Comparison of ENCODE assay signal across 9 cellular contexts in the genomic region with DNA sequence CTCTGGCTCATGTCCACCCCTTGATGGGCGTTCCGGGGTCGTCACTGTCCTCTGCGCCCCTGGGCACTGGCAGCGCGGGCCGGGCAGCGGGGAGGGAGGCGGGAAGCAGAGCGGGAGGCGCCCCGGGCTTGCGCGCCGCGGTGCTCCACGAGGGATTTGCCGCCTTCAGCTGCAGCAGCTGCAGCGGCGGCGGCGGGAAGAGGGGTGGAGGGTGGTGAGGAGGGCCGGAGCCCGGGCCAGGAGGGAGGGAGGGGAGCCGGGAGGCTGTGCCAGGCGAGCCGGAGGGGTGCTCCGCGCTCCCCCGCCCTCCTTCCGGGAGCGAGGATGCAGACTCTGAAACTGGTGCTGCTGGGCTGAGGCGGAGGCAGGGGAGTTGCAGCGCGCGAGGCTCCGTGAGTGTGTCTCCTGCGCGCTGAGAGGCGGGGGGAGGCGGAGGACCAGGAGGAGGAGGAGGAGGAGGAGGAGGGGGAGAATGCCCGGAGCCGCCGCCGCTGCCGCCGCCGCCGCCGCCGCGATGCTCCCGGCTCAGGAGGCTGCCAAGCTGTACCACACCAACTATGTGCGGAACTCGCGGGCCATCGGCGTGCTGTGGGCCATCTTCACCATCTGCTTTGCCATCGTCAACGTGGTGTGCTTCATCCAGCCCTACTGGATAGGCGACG. TPM values are rescaled to one million over a fixed set of nuclear protein-coding genes. Genes with fewer than 3 reads are reported as not detected.
DNase-seq lines count a peak whose midpoint lies in the region; TF ChIP-seq lines count a peak whose summit lies in the region.
"Had no signal": no experiment of that assay in that cellular context is flagged by ENCODE, and none has a peak within 500 bp of the region (broad histone marks: within the 10 kb centered on the region; RNA-seq: fewer than 3 reads in every experiment).

A gene (plus strand): TSS at position 296 of the 662 bp plus-strand sequence.

- H3K27me3 ChIP-seq in esophagus muscularis mucosa (peaks cover 0 to 66% (median 20%) of the 10 kb centered on the region in 4 donors), prostate gland (replicated peaks; ENCODE audit: insufficient read depth) (peaks cover 8% of the 10 kb centered on the region)

- H3K9me3 ChIP-seq in esophagus muscularis mucosa (no peaks in the 10 kb centered on the region), prostate gland (no peaks in the 10 kb centered on the region)

- no peak within 1 kb of the TSS for H3K27ac ChIP-seq in esophagus muscularis mucosa (replicated peaks in 1 of 4)
- no peak within 1 kb of the TSS for H3K27ac ChIP-seq in prostate gland

- peaks cover 13 to 19% (median 18%) of the 10 kb centered on the region in 4 donors for H3K4me1 ChIP-seq in esophagus muscularis mucosa
- H3K4me1 ChIP-seq in prostate gland (replicated peaks), result no peaks in the 10 kb centered on the region

- peak; percentile 17 for DNase-seq in G401 (ENCODE audit: low spot score)
- DNase-seq in NCI-H526 (lab: John Stamatoyannopoulos, UW), result peak; percentile 44 to 73
- DNase-seq in esophagus muscularis mucosa (ENCODE audit: extremely low spot score), result no peak
- DNase-seq in prostate gland (ENCODE audit: low spot score), result no peak
- no peak for DNase-seq in GM20000 (ENCODE audit: low spot score)
- DNase-seq in COLO829 (ENCODE audit: low spot score), result no peak
- no peak for DNase-seq in foreskin melanocyte
- no peak for DNase-seq in activated CD4-positive, alpha-beta T cell treated with anti-CD3 and anti-CD28 coated beads for 1 hour
- DNase-seq: erythroblast had no signal

- H3K36me3 ChIP-seq in esophagus muscularis mucosa (no peaks in the 10 kb centered on the region), prostate gland (no peaks in the 10 kb centered on the region)

- in situ Hi-C loops in G401 (cut with HindIII; ENCODE audit: low sequenced_read_pairs), result no loop called here

- WGBS in esophagus muscularis mucosa, result 0% methylated on average over 21 of the region's 62 CpGs
- WGBS in prostate gland, result under 1% methylated on average over 44 of the region's 62 CpGs

- no peak for TF ChIP-seq POLR2A in esophagus muscularis mucosa (IDR thresholded peaks at IDR 0.05; ENCODE audit: low read depth)
- no peak for TF ChIP-seq POLR2A in prostate gland (IDR thresholded peaks at IDR 0.05)

- no peak for TF ChIP-seq CTCF in esophagus muscularis mucosa (IDR thresholded peaks at IDR 0.05)
- TF ChIP-seq CTCF in prostate gland (IDR thresholded peaks at IDR 0.05), result no peak
- TF ChIP-seq CTCF in GM20000 (IDR thresholded peaks at IDR 0.05; ENCODE audit: extremely low read depth, missing control alignments), result no peak

- no peak for TF ChIP-seq EP300 in esophagus muscularis mucosa (IDR thresholded peaks at IDR 0.05)

- intact Hi-C loops in esophagus muscularis mucosa (cut with DNase I), result no loop called here
- intact Hi-C loops in prostate gland (cut with DNase I), result no loop called here

- H3K4me3 ChIP-seq in esophagus muscularis mucosa (peak within 1 kb of the TSS; percentile 29 to 38 (median 35)), prostate gland (peak within 1 kb of the TSS; percentile 10 to 21)

RNA-seq across cellular contexts. Expression of the gene that starts here (rescaled TPM):
- not detected in 2 replicates for total RNA-seq in G401 (2014; rRNA removed; shearing (Covaris generic))
- not detected for total RNA-seq in esophagus muscularis mucosa
- total RNA-seq in prostate gland, result under 1 TPM in 1 of 2 donors, not detected in 1; 0.14 TPM

Comparison
In these comparisons a context has a peak if more than half of its experiments do, and no peak if none do; other contexts are left out.
1. Peak in DNase-seq in G401; RNA of the gene not detected or under 1 TPM.
2. DNase-seq: peak in NCI-H526 (2 of 2); none in esophagus muscularis mucosa (single experiment), prostate gland (single experiment), GM20000 (single experiment), COLO829 (single experiment), foreskin melanocyte (single experiment) and activated CD4-positive, alpha-beta T cell treated with anti-CD3 and anti-CD28 coated beads for 1 hour (single experiment).